Comparison of ENCODE assay signal across 21 cellular contexts in the genomic region with DNA sequence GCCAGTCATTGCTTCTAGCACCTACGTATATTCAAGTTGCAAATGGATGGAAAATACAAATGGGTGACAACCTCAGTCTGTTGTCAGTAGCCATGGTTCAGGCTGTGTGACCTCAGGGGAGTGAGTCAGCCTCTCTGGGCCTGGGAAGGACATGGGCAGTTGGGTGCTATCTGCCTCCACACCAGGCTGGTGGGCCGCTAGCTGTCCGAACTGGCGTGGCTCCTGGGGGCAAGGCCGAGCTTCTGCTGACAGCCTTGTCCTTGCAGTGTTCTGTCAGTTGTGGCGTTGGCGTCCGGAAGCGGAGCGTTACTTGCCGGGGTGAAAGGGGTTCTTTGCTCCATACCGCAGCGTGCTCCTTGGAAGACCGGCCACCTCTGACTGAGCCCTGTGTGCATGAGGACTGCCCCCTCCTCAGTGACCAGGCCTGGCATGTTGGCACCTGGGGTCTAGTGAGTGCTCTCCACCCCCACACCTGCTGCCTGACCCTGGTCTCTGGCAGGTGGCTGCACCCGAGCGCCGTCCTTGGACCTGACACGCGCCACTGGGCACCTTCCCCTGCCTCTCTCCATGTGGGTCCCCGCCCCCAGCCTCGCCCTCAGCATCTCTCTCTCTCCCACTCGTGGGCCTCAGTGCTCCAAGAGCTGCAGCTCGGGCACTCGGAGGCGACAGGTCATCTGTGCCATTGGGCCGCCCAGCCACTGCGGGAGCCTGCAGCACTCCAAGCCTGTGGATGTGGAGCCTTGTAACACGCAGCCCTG. TPM values are rescaled to one million over a fixed set of nuclear protein-coding genes. Genes with fewer than 3 reads are reported as not detected.
A peak's percentile ranks its signal among the peaks of the same experiment; 100 is the strongest.
DNase-seq lines count a peak whose midpoint lies in the region; ATAC-seq, FAIRE-seq and TF ChIP-seq lines count a peak whose summit lies in the region.
"Had no signal": no experiment of that assay in that cellular context is flagged by ENCODE, and none has a peak within 500 bp of the region (broad histone marks: within the 10 kb centered on the region; RNA-seq: fewer than 3 reads in every experiment).

No MANE protein-coding gene starts in this region.

- no peaks in the 10 kb centered on the region for H3K9me1 ChIP-seq in K562 (ENCODE audit: control insufficient read depth, insufficient read depth, low read length)

- POLR2A ChIA-PET in K562 (lab: Yijun Ruan, JAX), result interaction anchor here (0.6 to 0.9 kb wide), 2 partner anchors 8 to 17 kb away, joined by 3 read pairs; no protein-coding TSS in a partner anchor

- TF ChIP-seq EP300 in K562 (IDR thresholded peaks at IDR 0.05; ENCODE audit: low read length), result no peak

- no peak for TF ChIP-seq POLR2A in K562 (conservative IDR thresholded peaks at IDR 0.05)
- TF ChIP-seq POLR2A in right lobe of liver (IDR thresholded peaks at IDR 0.05), result no peak

- H3K4me2 ChIP-seq in K562 (ENCODE audit: insufficient read depth, low read length) (no peak overlapping the region), hepatocyte (no peak overlapping the region)

- peaks cover 0 to 2% (median 0%) of the 10 kb centered on the region in 3 donors for H3K27me3 Mint-ChIP-seq in immature natural killer cell (ENCODE audit: low read depth in 3 of 3)
- H3K27me3 Mint-ChIP-seq: B cell had no signal

- no TSS peak for BruUV-seq in K562 (replicated peaks; lab: Mats Ljungman, UMichigan)

- ATAC-seq in left cardiac atrium (no peak), Right ventricle myocardium superior (ENCODE audit: poor library complexity) (no peak), K562 (no peak), right lobe of liver (no peak), HG02610 (IDR thresholded peaks at IDR 0.05; ENCODE audit: unreplicated experiment) (no peak)
- ATAC-seq in stimulated activated effector memory CD8-positive, alpha-beta T cell treated with anti-CD3 and anti-CD28 coated beads, Interleukin-12 subunit alpha, Interleukin-12 subunit beta, amount 100 ng/mL, for 72 hours, result peak; percentile 41

- H3K4me1 ChIP-seq in K562 (replicated peaks in 1 of 2; ENCODE audit: control insufficient read depth in 2 of 2, insufficient read depth in 2 of 2, low read length in 2 of 2) (peaks cover 0 to 21% of the 10 kb centered on the region in 2 experiments; a peak in 2 of 5 replicates), right lobe of liver (no peaks in the 10 kb centered on the region), hepatocyte (ENCODE audit: insufficient read depth) (no peaks in the 10 kb centered on the region)
- H3K4me1 ChIP-seq: HAP-1, SJCRH30 had no signal

- no peaks in the 10 kb centered on the region for H3K27me3 ChIP-seq in K562 (ENCODE audit: control insufficient read depth in 2 of 2, insufficient read depth in 2 of 2, low read length in 2 of 2)
- no peaks in the 10 kb centered on the region for H3K27me3 ChIP-seq in right lobe of liver
- no peaks in the 10 kb centered on the region for H3K27me3 ChIP-seq in hepatocyte
- H3K27me3 ChIP-seq: SJCRH30 had no signal

- H3K79me2 ChIP-seq in K562 (ENCODE audit: control insufficient read depth, insufficient read depth, low read length) (no peaks in the 10 kb centered on the region), hepatocyte (no peaks in the 10 kb centered on the region)

- H3K36me3 ChIP-seq in K562 (ENCODE audit: control insufficient read depth, insufficient read depth, low read length), result no peaks in the 10 kb centered on the region
- H3K36me3 ChIP-seq in right lobe of liver, result no peaks in the 10 kb centered on the region
- H3K36me3 ChIP-seq in hepatocyte (replicated peaks; ENCODE audit: insufficient read depth, low read depth), result no peaks in the 10 kb centered on the region
- H3K36me3 ChIP-seq: HAP-1, SJCRH30 had no signal

- peaks cover 14% of the 10 kb centered on the region for H3K4me1 Mint-ChIP-seq in stimulated activated effector memory CD8-positive, alpha-beta T cell treated with anti-CD3 and anti-CD28 coated beads, Interleukin-12 subunit alpha, Interleukin-12 subunit beta, amount 100 ng/mL, for 72 hours
- H3K4me1 Mint-ChIP-seq in immature natural killer cell, result no peaks in the 10 kb centered on the region

- no peak overlapping the region; a peak in 1 of 4 replicates for H3K9ac ChIP-seq in K562 (ENCODE audit: insufficient read depth in 1 of 2, low read depth in 2 of 2, low read length in 2 of 2)
- H3K9ac ChIP-seq: GM23248 had no signal

- no peaks in the 10 kb centered on the region for H3K36me3 Mint-ChIP-seq in stimulated activated effector memory CD8-positive, alpha-beta T cell treated with anti-CD3 and anti-CD28 coated beads, Interleukin-12 subunit alpha, Interleukin-12 subunit beta, amount 100 ng/mL, for 72 hours
- H3K36me3 Mint-ChIP-seq in immature natural killer cell, result no peaks in the 10 kb centered on the region

- no peaks in the 10 kb centered on the region for H3K9me3 Mint-ChIP-seq in stimulated activated effector memory CD8-positive, alpha-beta T cell treated with anti-CD3 and anti-CD28 coated beads, Interleukin-12 subunit alpha, Interleukin-12 subunit beta, amount 100 ng/mL, for 72 hours
- H3K9me3 Mint-ChIP-seq in immature natural killer cell, result no peaks in the 10 kb centered on the region

- H3K4me3 ChIP-seq in K562 (no peak overlapping the region), right lobe of liver (no peak overlapping the region), hepatocyte (no peak overlapping the region)
- H3K4me3 ChIP-seq: GM23248, HAP-1, SJCRH30 had no signal

- H4K20me1 ChIP-seq in K562 (replicated peaks; ENCODE audit: control insufficient read depth, insufficient read depth, low read length) (no peaks in the 10 kb centered on the region), hepatocyte (ENCODE audit: insufficient read depth, poor library complexity, severe bottlenecking) (no peaks in the 10 kb centered on the region)

- H2AFZ ChIP-seq in K562 (ENCODE audit: low read depth, low read length) (no peak overlapping the region), hepatocyte (no peak overlapping the region)
- H2AFZ ChIP-seq: GM23248 had no signal

- no peaks in the 10 kb centered on the region for H3K9me3 ChIP-seq in K562 (replicated peaks; ENCODE audit: control insufficient read depth, insufficient read depth, low read depth, low read length)
- H3K9me3 ChIP-seq in right lobe of liver, result no peaks in the 10 kb centered on the region
- H3K9me3 ChIP-seq in hepatocyte (ENCODE audit: low read depth), result no peaks in the 10 kb centered on the region
- H3K9me3 ChIP-seq: HAP-1, SJCRH30 had no signal

- TF ChIP-seq RAD21 in K562 (CRISPR knock-in tag; conservative IDR thresholded peaks at IDR 0.05 in 1 of 2, IDR thresholded peaks at IDR 0.05 in 1 of 2), result no peak

- 51% methylated on average over 7 of the region's 28 CpGs for WGBS in K562 (ENCODE audit: insufficient coverage, low coverage, missing lambda C conversion rate)
- WGBS in right lobe of liver (ENCODE audit: insufficient coverage, low coverage, low lambda C conversion rate, missing lambda C conversion rate), result 93% methylated on average over 5 of the region's 28 CpGs
- WGBS in hepatocyte (ENCODE audit: low lambda C conversion rate, missing lambda C conversion rate), result 93% methylated on average over 28 of the region's 28 CpGs

- no peak for FAIRE-seq in K562 (lab: Jason Lieb, UNC)

- DNase-seq in left cardiac atrium (peak; percentile 19), Right ventricle myocardium superior (no peak), K562 (ENCODE audit: extremely low read depth in 1 of 4, low spot score in 3 of 4) (no peak), right lobe of liver (peak in 2 of 3 donors; percentile 35 to 39), immature natural killer cell (no peak), hepatocyte (ENCODE audit: low spot score) (no peak)
- DNase-seq in stimulated activated effector memory CD8-positive, alpha-beta T cell treated with anti-CD3 and anti-CD28 coated beads, Interleukin-12 subunit alpha, Interleukin-12 subunit beta, amount 100 ng/mL, for 72 hours (ENCODE audit: low spot score in 2 of 2), result no peak
- DNase-seq: EL; GF-D8; GM23248; IMR-90; Karpas-422; NCI-H1417; NCI-H187 treated with DMSO at 0.1 percent for 48 hours; NCI-H2107; NCI-H69; NK-92 treated with Interleukin-12 subunit alpha and Interleukin-12 subunit beta, amount 100 ng/mL, for 24 hours; SJCRH30 had no signal

- no peak overlapping the region for H3K4me3 Mint-ChIP-seq in stimulated activated effector memory CD8-positive, alpha-beta T cell treated with anti-CD3 and anti-CD28 coated beads, Interleukin-12 subunit alpha, Interleukin-12 subunit beta, amount 100 ng/mL, for 72 hours
- H3K4me3 Mint-ChIP-seq in immature natural killer cell, result no peak overlapping the region
- H3K4me3 Mint-ChIP-seq: B cell had no signal

- in situ Hi-C loops in K562 (cut with MboI), result no loop called here

- no peaks in the 10 kb centered on the region for H3K9me2 ChIP-seq in hepatocyte (replicated peaks; ENCODE audit: insufficient read depth)

- no peak overlapping the region for H3K27ac Mint-ChIP-seq in stimulated activated effector memory CD8-positive, alpha-beta T cell treated with anti-CD3 and anti-CD28 coated beads, Interleukin-12 subunit alpha, Interleukin-12 subunit beta, amount 100 ng/mL, for 72 hours
- H3K27ac Mint-ChIP-seq in immature natural killer cell, result no peak overlapping the region
- H3K27ac Mint-ChIP-seq: B cell had no signal

- intact Hi-C loops in left cardiac atrium (cut with DNase I) (no loop called here), Right ventricle myocardium superior (cut with DNase I) (no loop called here), K562 (cut with micrococcal nuclease) (no loop called here), right lobe of liver (cut with DNase I) (no loop called here)

- CTCF ChIA-PET in K562 (lab: Yijun Ruan, JAX; ENCODE audit: low intra/inter-chr PET ratio), result no interaction called here

- TF ChIP-seq CTCF in K562 (IDR thresholded peaks at IDR 0.05 in 2 of 3, conservative IDR thresholded peaks at IDR 0.05 in 1 of 3; ENCODE audit: insufficient read depth in 2 of 3, low read depth in 1 of 3, low read length in 3 of 3), result no peak
- TF ChIP-seq CTCF in right lobe of liver (IDR thresholded peaks at IDR 0.05), result no peak
- TF ChIP-seq CTCF in hepatocyte (IDR thresholded peaks at IDR 0.05; ENCODE audit: poor library complexity), result no peak

- H3K27ac ChIP-seq in K562 (ENCODE audit: extremely low read depth, low read depth, low read length), result no peak overlapping the region
- no peak overlapping the region for H3K27ac ChIP-seq in right lobe of liver
- H3K27ac ChIP-seq in hepatocyte, result no peak overlapping the region
- H3K27ac ChIP-seq: GM23248, SJCRH30 had no signal

RNA-seq across cellular contexts. Expression of a gene that starts 17.1 kb away (rescaled TPM):
- total RNA-seq in left cardiac atrium, result 1 to 10 TPM; 3.1 to 7.5 TPM
- total RNA-seq in Right ventricle myocardium superior, result 2.5 TPM
- total RNA-seq in K562 (2011; cell fraction: chromatin; rRNA removed; ENCODE audit: low replicate concordance), result 34.7 and 36.1 TPM in 2 replicates
- 21.0 and 22.8 TPM in 2 replicates for total RNA-seq in K562 (2011; cell fraction: nucleolus; rRNA removed)
- 23.0 and 23.8 TPM in 2 replicates for total RNA-seq in K562 (2011; cell fraction: nucleoplasm; rRNA removed)
- total RNA-seq in K562 (2014; rRNA removed), result 1.3 and 1.7 TPM in 2 replicates
- 1.2 and 1.4 TPM in 2 replicates for total RNA-seq in K562 (2014; rRNA removed; fragmentation: Illumina TruSeq; extraction: Trizol)
- 1.2 TPM in 2 replicates for total RNA-seq in K562 (2015; rRNA removed; fragmentation: Illumina TruSeq; extraction: Trizol)
- total RNA-seq in K562 (2021), result 2.2 and 2.9 TPM in 2 replicates
- polyA plus RNA-seq in K562 (2011; rRNA removed), result 2.9 and 4.2 TPM in 2 replicates
- polyA plus RNA-seq in K562 (2011; cell fraction: cytosol; rRNA removed), result 1.4 and 2.2 TPM in 2 replicates
- polyA plus RNA-seq in K562 (2011; cell fraction: nucleus; rRNA removed), result 20.9 and 24.5 TPM in 2 replicates
- 2.8 and 5.5 TPM in 2 replicates for polyA plus RNA-seq in K562 (2012)
- 1.7 and 2.2 TPM in 2 replicates for polyA plus RNA-seq in K562 (2014; fragmentation: Illumina TruSeq; extraction: Trizol)
- under 1 TPM; 0.43 to 0.56 TPM for polyA plus RNA-seq in K562 (2014; fragmentation: Nextera tagmentation; extraction: Ambion mirVana)
- 3.5 and 5.5 TPM in 2 replicates for polyA plus RNA-seq in K562 (2014; rRNA removed)
- polyA minus RNA-seq in K562 (2011; rRNA and poly(A)+ RNA removed), result 0.95 and 1.7 TPM in 2 replicates
- polyA minus RNA-seq in K562 (2011; cell fraction: cytosol; rRNA and poly(A)+ RNA removed), result 0.55 and 1.8 TPM in 2 replicates
- 6.7 and 8.3 TPM in 2 replicates for polyA minus RNA-seq in K562 (2011; cell fraction: nucleus; rRNA and poly(A)+ RNA removed)
- total RNA-seq in right lobe of liver, result 1 to 10 TPM in 4 of 6 experiments, under 1 TPM in 2; 0.86 to 3.2 (median 1.2) TPM
- polyA plus RNA-seq in immature natural killer cell, result under 1 TPM in 2 of 3 donors, not detected in 1; 0.15 to 0.47 TPM
- total RNA-seq in hepatocyte, result 10.1 and 13.4 TPM in 2 replicates
- 7.6 and 8.2 TPM in 2 replicates for polyA plus RNA-seq in hepatocyte
- total RNA-seq: SJCRH30 had no signal

Comparison
In these comparisons a context has a peak if more than half of its experiments do, and no peak if none do; other contexts are left out.
1. DNase-seq: peak in left cardiac atrium (single experiment) and right lobe of liver (2 of 3); none in Right ventricle myocardium superior (single experiment), K562 (0 of 4), stimulated activated effector memory CD8-positive, alpha-beta T cell treated with anti-CD3 and anti-CD28 coated beads, Interleukin-12 subunit alpha, Interleukin-12 subunit beta, amount 100 ng/mL, for 72 hours (0 of 2), immature natural killer cell (0 of 3) and hepatocyte (single experiment).